1 cellular context compared by ENCODE assay signal in the genomic region with DNA sequence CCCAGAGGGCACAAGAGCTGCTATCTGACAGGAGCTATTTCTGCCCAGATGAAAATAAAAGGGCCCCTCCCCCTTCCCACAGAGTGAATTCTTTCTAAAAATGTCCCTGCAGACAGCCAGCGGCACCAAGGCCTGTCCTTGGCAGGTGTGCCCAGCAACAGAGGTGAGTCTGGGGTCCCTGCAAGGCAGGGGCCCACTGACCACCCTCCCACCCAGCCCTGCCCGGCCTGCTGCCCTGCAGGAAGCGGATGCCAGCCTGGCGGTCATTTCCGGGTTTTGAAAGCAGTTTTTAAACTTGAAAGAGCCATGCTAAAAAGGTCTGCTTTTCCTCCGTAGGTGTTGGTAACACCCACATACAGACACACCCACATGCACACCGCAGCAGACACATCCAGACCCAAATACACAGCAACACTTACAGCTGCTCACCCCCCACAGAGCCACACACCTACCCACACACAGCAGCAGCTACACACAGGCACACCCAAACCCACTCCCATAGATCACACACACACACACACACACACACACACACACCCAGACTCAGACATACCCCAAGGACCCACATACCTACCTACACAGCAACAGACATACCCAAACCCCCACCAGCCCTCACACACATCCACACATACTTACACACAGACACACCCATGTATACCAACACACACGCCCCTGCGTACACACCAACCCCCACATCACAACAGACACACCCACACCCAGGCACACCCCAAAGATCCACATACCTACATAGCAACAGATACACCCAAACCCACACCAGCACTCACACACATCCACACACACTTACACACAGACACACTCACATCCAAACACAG.
TF ChIP-seq lines count a peak whose summit lies in the region.

No MANE protein-coding gene starts in this region.

TF ChIP-seq in GM12878, 131 proteins besides CTCF, POLR2A, EP300 and RAD21 (continued from another document and continues in another):
- TF ChIP-seq SREBF2 (IDR thresholded peaks at IDR 0.05; ENCODE audit: low read length): no peak
- no peak for TF ChIP-seq GABPA (IDR thresholded peaks at IDR 0.05; ENCODE audit: low read depth)
- TF ChIP-seq HDAC6 (IDR thresholded peaks at IDR 0.05; ENCODE audit: unreplicated experiment): no peak
- TF ChIP-seq, protein P1, sequence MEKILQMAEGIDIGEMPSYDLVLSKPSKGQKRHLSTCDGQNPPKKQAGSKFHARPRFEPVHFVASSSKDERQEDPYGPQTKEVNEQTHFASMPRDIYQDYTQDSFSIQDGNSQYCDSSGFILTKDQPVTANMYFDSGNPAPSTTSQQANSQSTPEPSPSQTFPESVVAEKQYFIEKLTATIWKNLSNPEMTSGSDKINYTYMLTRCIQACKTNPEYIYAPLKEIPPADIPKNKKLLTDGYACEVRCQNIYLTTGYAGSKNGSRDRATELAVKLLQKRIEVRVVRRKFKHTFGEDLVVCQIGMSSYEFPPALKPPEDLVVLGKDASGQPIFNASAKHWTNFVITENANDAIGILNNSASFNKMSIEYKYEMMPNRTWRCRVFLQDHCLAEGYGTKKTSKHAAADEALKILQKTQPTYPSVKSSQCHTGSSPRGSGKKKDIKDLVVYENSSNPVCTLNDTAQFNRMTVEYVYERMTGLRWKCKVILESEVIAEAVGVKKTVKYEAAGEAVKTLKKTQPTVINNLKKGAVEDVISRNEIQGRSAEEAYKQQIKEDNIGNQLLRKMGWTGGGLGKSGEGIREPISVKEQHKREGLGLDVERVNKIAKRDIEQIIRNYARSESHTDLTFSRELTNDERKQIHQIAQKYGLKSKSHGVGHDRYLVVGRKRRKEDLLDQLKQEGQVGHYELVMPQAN (conservative IDR thresholded peaks at IDR 0.05): no peak
- TF ChIP-seq ZNF217 (IDR thresholded peaks at IDR 0.05): 0 out of 2 replicates have a peak, but pooled peaks have one; percentile 46
- TF ChIP-seq ZZZ3 (IDR thresholded peaks at IDR 0.05; ENCODE audit: control insufficient read depth, insufficient read length, low read depth): no peak
- TF ChIP-seq, protein P2, sequence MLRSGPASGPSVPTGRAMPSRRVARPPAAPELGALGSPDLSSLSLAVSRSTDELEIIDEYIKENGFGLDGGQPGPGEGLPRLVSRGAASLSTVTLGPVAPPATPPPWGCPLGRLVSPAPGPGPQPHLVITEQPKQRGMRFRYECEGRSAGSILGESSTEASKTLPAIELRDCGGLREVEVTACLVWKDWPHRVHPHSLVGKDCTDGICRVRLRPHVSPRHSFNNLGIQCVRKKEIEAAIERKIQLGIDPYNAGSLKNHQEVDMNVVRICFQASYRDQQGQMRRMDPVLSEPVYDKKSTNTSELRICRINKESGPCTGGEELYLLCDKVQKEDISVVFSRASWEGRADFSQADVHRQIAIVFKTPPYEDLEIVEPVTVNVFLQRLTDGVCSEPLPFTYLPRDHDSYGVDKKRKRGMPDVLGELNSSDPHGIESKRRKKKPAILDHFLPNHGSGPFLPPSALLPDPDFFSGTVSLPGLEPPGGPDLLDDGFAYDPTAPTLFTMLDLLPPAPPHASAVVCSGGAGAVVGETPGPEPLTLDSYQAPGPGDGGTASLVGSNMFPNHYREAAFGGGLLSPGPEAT (IDR thresholded peaks at IDR 0.05; ENCODE audit: low read depth): no peak
- TF ChIP-seq RUNX3 (IDR thresholded peaks at IDR 0.05; ENCODE audit: low read length): no peak
- TF ChIP-seq, protein P3, sequence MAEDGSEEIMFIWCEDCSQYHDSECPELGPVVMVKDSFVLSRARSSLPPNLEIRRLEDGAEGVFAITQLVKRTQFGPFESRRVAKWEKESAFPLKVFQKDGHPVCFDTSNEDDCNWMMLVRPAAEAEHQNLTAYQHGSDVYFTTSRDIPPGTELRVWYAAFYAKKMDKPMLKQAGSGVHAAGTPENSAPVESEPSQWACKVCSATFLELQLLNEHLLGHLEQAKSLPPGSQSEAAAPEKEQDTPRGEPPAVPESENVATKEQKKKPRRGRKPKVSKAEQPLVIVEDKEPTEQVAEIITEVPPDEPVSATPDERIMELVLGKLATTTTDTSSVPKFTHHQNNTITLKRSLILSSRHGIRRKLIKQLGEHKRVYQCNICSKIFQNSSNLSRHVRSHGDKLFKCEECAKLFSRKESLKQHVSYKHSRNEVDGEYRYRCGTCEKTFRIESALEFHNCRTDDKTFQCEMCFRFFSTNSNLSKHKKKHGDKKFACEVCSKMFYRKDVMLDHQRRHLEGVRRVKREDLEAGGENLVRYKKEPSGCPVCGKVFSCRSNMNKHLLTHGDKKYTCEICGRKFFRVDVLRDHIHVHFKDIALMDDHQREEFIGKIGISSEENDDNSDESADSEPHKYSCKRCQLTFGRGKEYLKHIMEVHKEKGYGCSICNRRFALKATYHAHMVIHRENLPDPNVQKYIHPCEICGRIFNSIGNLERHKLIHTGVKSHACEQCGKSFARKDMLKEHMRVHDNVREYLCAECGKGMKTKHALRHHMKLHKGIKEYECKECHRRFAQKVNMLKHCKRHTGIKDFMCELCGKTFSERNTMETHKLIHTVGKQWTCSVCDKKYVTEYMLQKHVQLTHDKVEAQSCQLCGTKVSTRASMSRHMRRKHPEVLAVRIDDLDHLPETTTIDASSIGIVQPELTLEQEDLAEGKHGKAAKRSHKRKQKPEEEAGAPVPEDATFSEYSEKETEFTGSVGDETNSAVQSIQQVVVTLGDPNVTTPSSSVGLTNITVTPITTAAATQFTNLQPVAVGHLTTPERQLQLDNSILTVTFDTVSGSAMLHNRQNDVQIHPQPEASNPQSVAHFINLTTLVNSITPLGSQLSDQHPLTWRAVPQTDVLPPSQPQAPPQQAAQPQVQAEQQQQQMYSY (CRISPR knock-in tag; IDR thresholded peaks at IDR 0.05): no peak
- TF ChIP-seq ZSCAN29 (IDR thresholded peaks at IDR 0.05): no peak
- TF ChIP-seq HDAC2 (IDR thresholded peaks at IDR 0.05): no peak
- TF ChIP-seq, protein P4, sequence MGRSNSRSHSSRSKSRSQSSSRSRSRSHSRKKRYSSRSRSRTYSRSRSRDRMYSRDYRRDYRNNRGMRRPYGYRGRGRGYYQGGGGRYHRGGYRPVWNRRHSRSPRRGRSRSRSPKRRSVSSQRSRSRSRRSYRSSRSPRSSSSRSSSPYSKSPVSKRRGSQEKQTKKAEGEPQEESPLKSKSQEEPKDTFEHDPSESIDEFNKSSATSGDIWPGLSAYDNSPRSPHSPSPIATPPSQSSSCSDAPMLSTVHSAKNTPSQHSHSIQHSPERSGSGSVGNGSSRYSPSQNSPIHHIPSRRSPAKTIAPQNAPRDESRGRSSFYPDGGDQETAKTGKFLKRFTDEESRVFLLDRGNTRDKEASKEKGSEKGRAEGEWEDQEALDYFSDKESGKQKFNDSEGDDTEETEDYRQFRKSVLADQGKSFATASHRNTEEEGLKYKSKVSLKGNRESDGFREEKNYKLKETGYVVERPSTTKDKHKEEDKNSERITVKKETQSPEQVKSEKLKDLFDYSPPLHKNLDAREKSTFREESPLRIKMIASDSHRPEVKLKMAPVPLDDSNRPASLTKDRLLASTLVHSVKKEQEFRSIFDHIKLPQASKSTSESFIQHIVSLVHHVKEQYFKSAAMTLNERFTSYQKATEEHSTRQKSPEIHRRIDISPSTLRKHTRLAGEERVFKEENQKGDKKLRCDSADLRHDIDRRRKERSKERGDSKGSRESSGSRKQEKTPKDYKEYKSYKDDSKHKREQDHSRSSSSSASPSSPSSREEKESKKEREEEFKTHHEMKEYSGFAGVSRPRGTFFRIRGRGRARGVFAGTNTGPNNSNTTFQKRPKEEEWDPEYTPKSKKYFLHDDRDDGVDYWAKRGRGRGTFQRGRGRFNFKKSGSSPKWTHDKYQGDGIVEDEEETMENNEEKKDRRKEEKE (IDR thresholded peaks at IDR 0.05): no peak
- TF ChIP-seq, protein P5, sequence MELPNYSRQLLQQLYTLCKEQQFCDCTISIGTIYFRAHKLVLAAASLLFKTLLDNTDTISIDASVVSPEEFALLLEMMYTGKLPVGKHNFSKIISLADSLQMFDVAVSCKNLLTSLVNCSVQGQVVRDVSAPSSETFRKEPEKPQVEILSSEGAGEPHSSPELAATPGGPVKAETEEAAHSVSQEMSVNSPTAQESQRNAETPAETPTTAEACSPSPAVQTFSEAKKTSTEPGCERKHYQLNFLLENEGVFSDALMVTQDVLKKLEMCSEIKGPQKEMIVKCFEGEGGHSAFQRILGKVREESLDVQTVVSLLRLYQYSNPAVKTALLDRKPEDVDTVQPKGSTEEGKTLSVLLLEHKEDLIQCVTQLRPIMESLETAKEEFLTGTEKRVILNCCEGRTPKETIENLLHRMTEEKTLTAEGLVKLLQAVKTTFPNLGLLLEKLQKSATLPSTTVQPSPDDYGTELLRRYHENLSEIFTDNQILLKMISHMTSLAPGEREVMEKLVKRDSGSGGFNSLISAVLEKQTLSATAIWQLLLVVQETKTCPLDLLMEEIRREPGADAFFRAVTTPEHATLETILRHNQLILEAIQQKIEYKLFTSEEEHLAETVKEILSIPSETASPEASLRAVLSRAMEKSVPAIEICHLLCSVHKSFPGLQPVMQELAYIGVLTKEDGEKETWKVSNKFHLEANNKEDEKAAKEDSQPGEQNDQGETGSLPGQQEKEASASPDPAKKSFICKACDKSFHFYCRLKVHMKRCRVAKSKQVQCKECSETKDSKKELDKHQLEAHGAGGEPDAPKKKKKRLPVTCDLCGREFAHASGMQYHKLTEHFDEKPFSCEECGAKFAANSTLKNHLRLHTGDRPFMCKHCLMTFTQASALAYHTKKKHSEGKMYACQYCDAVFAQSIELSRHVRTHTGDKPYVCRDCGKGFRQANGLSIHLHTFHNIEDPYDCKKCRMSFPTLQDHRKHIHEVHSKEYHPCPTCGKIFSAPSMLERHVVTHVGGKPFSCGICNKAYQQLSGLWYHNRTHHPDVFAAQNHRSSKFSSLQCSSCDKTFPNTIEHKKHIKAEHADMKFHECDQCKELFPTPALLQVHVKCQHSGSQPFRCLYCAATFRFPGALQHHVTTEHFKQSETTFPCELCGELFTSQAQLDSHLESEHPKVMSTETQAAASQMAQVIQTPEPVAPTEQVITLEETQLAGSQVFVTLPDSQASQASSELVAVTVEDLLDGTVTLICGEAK (IDR thresholded peaks at IDR 0.05; ENCODE audit: borderline replicate concordance): no peak; the same call in 1 of the 2 replicates
- TF ChIP-seq ESRRA (IDR thresholded peaks at IDR 0.05; ENCODE audit: low read length): no peak
- no peak for TF ChIP-seq NFIC (IDR thresholded peaks at IDR 0.05; ENCODE audit: low read depth, low read length)
- TF ChIP-seq SPI1 (IDR thresholded peaks at IDR 0.05; ENCODE audit: borderline replicate concordance, insufficient read depth, low read depth, low read length): no peak
- no peak for TF ChIP-seq RELA (IDR thresholded peaks at IDR 0.05; ENCODE audit: borderline replicate concordance, partially characterized antibody)
- TF ChIP-seq NBN (IDR thresholded peaks at IDR 0.05): no peak; the same call in 1 of the 2 replicates
- no peak; a peak in 1 of 4 replicates for TF ChIP-seq ETV6 (conservative IDR thresholded peaks at IDR 0.05 in 1 of 2, IDR thresholded peaks at IDR 0.05 in 1 of 2; ENCODE audit: borderline replicate concordance in 1 of 2, low read depth in 1 of 2)
- TF ChIP-seq EGR1 (IDR thresholded peaks at IDR 0.05; ENCODE audit: borderline replicate concordance in 1 of 2, low read depth in 2 of 2, low read length in 2 of 2): peak in 1 of 2 experiments; percentile 82; a peak in 2 of 3 replicates
- TF ChIP-seq YY1 (IDR thresholded peaks at IDR 0.05; ENCODE audit: low read depth, low read length): no peak
- no peak for TF ChIP-seq EED (IDR thresholded peaks at IDR 0.05; ENCODE audit: low read depth)
- TF ChIP-seq MTA3 (IDR thresholded peaks at IDR 0.05; ENCODE audit: borderline replicate concordance, low read length): no peak
- TF ChIP-seq KDM1A (IDR thresholded peaks at IDR 0.05; ENCODE audit: borderline replicate concordance): no peak
- TF ChIP-seq, protein P6, sequence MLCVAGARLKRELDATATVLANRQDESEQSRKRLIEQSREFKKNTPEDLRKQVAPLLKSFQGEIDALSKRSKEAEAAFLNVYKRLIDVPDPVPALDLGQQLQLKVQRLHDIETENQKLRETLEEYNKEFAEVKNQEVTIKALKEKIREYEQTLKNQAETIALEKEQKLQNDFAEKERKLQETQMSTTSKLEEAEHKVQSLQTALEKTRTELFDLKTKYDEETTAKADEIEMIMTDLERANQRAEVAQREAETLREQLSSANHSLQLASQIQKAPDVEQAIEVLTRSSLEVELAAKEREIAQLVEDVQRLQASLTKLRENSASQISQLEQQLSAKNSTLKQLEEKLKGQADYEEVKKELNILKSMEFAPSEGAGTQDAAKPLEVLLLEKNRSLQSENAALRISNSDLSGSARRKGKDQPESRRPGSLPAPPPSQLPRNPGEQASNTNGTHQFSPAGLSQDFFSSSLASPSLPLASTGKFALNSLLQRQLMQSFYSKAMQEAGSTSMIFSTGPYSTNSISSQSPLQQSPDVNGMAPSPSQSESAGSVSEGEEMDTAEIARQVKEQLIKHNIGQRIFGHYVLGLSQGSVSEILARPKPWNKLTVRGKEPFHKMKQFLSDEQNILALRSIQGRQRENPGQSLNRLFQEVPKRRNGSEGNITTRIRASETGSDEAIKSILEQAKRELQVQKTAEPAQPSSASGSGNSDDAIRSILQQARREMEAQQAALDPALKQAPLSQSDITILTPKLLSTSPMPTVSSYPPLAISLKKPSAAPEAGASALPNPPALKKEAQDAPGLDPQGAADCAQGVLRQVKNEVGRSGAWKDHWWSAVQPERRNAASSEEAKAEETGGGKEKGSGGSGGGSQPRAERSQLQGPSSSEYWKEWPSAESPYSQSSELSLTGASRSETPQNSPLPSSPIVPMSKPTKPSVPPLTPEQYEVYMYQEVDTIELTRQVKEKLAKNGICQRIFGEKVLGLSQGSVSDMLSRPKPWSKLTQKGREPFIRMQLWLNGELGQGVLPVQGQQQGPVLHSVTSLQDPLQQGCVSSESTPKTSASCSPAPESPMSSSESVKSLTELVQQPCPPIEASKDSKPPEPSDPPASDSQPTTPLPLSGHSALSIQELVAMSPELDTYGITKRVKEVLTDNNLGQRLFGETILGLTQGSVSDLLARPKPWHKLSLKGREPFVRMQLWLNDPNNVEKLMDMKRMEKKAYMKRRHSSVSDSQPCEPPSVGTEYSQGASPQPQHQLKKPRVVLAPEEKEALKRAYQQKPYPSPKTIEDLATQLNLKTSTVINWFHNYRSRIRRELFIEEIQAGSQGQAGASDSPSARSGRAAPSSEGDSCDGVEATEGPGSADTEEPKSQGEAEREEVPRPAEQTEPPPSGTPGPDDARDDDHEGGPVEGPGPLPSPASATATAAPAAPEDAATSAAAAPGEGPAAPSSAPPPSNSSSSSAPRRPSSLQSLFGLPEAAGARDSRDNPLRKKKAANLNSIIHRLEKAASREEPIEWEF (IDR thresholded peaks at IDR 0.05; ENCODE audit: insufficient replicate concordance, low read depth, low read length): no peak
- TF ChIP-seq ZNF24 (IDR thresholded peaks at IDR 0.05): no peak
- no peak for TF ChIP-seq JUNB (IDR thresholded peaks at IDR 0.05)
- TF ChIP-seq CREB1 (IDR thresholded peaks at IDR 0.05; ENCODE audit: low read depth): no peak
- TF ChIP-seq RBBP5 (conservative IDR thresholded peaks at IDR 0.05): no peak
- no peak for TF ChIP-seq TAF1 (IDR thresholded peaks at IDR 0.05; ENCODE audit: borderline replicate concordance, low read depth, low read length)
- no peak for TF ChIP-seq SIX5 (IDR thresholded peaks at IDR 0.05; ENCODE audit: low read depth, low read length, severe bottlenecking)
- no peak for TF ChIP-seq PML (IDR thresholded peaks at IDR 0.05; ENCODE audit: low read length)
- TF ChIP-seq CBX5 (IDR thresholded peaks at IDR 0.05; ENCODE audit: low read depth): no peak
- peak; percentile 51; the same call in 1 of the 2 replicates for TF ChIP-seq MTA2 (IDR thresholded peaks at IDR 0.05; ENCODE audit: low read depth)
